8 cellular contexts compared by ENCODE assay signal in genomic region chr5:66596791-66597757, GRCh38. TPM values are rescaled to one million over a fixed set of nuclear protein-coding genes. Genes with fewer than 3 reads are reported as not detected.
DNase-seq lines count a peak whose midpoint lies in the region; ATAC-seq, FAIRE-seq and TF ChIP-seq lines count a peak whose summit lies in the region.

No MANE protein-coding gene starts in this region.

- no peak for FAIRE-seq in pancreas (lab: Jason Lieb, UNC)

- H3K27ac ChIP-seq in heart right ventricle, result peak overlapping the region; percentile 44 to 83 (median 80)
- H3K27ac ChIP-seq in pancreas, result peak overlapping the region; percentile 28 to 68 (median 38)

- no peaks in the 10 kb centered on the region for H3K36me3 Mint-ChIP-seq in activated T-helper 17 cell treated with anti-CD3 and anti-CD28 coated beads, Interleukin-2, amount 50 U/mL, for 72 hours (ENCODE audit: low read depth)

- 0 to 1% methylated on average over 76 of the region's 76 CpGs for WGBS in heart right ventricle, 2 donors
- WGBS in pancreas, 2 donors, result 0 to 1% methylated on average over 71 to 76 of the region's 76 CpGs

- peak overlapping the region; percentile 60 for H3K4me3 Mint-ChIP-seq in activated T-helper 17 cell treated with anti-CD3 and anti-CD28 coated beads, Interleukin-2, amount 50 U/mL, for 72 hours

- H3K27me3 ChIP-seq in heart right ventricle, result peaks cover 0 to 78% (median 0%) of the 10 kb centered on the region in 7 donors
- H3K27me3 ChIP-seq in pancreas, result no peaks in the 10 kb centered on the region

- TF ChIP-seq CTCF in heart right ventricle (IDR thresholded peaks at IDR 0.05) (peak in 4 of 9 donors; percentile 5 to 40 (median 26)), pancreas (IDR thresholded peaks at IDR 0.05) (no peak)

- no peaks in the 10 kb centered on the region for H3K9me3 Mint-ChIP-seq in activated T-helper 17 cell treated with anti-CD3 and anti-CD28 coated beads, Interleukin-2, amount 50 U/mL, for 72 hours

- intact Hi-C loops in heart right ventricle (cut with DNase I) (loop anchor here in 6 of 10 donors (2.0 to 10.0 kb wide), 7 partner anchors 40 to 292 kb away; no protein-coding TSS in a partner anchor), pancreas (cut with DNase I) (no loop called here)

- H3K27me3 Mint-ChIP-seq in activated T-helper 17 cell treated with anti-CD3 and anti-CD28 coated beads, Interleukin-2, amount 50 U/mL, for 72 hours, result peaks cover 55% of the 10 kb centered on the region

- ATAC-seq in GM21786 (IDR thresholded peaks at IDR 0.05; ENCODE audit: unreplicated experiment) (peak; percentile 4), heart right ventricle (peak; percentile 26 to 75 (median 60)), pancreas (peak; percentile 62 to 68 (median 65))
- peak; percentile 28 for ATAC-seq in activated T-helper 17 cell treated with anti-CD3 and anti-CD28 coated beads, Interleukin-2, amount 50 U/mL, for 72 hours (replicated peaks)

- H3K4me1 Mint-ChIP-seq in activated T-helper 17 cell treated with anti-CD3 and anti-CD28 coated beads, Interleukin-2, amount 50 U/mL, for 72 hours, result no peaks in the 10 kb centered on the region

- H3K4me3 ChIP-seq in heart right ventricle, result peak overlapping the region; percentile 63 to 90 (median 75)
- peak overlapping the region; percentile 61 to 91 (median 76) for H3K4me3 ChIP-seq in pancreas

- H3K4me1 ChIP-seq in heart right ventricle, result peaks cover 0 to 60% (median 20%) of the 10 kb centered on the region in 9 donors
- H3K4me1 ChIP-seq in pancreas, result peaks cover 0 to 3% (median 0%) of the 10 kb centered on the region in 3 donors

- DNase-seq in EL (peak; percentile 21), NCI-H1417 (lab: John Stamatoyannopoulos, UW) (peak; percentile 43 to 82 (median 76)), heart right ventricle (peak; percentile 51 to 67), pancreas (peak; percentile 42 to 81 (median 51)), cerebellar nuclear complex (lab: John Stamatoyannopoulos, UW) (no peak), mesenteric fat pad (ENCODE audit: low spot score) (no peak)

- no peaks in the 10 kb centered on the region for H3K9me3 ChIP-seq in heart right ventricle
- no peaks in the 10 kb centered on the region for H3K9me3 ChIP-seq in pancreas

- H3K36me3 ChIP-seq in heart right ventricle, result no peaks in the 10 kb centered on the region
- H3K36me3 ChIP-seq in pancreas, result no peaks in the 10 kb centered on the region

- H3K27ac Mint-ChIP-seq in activated T-helper 17 cell treated with anti-CD3 and anti-CD28 coated beads, Interleukin-2, amount 50 U/mL, for 72 hours, result no peak overlapping the region

RNA-seq across cellular contexts. Expression of gene MAST4, which starts 0.9 kb away (rescaled TPM):
- 100 to 1,000 TPM in 1 of 2 donors, 10 to 100 TPM in 1; 42.1 to 103 TPM for total RNA-seq in activated T-helper 17 cell treated with anti-CD3 and anti-CD28 coated beads, Interleukin-2, amount 50 U/mL, for 72 hours
- total RNA-seq in heart right ventricle, result 10 to 100 TPM; 58.7 to 93.3 (median 78.4) TPM
- polyA plus RNA-seq in heart right ventricle, result 10 to 100 TPM; 29.6 to 47.9 TPM
- total RNA-seq in pancreas, result 10 to 100 TPM in 4 of 6 donors, 1 to 10 TPM in 2; 8.5 to 29.7 (median 10.9) TPM
- polyA plus RNA-seq in pancreas, result 1 to 10 TPM; 5.9 to 7.6 TPM
- total RNA-seq in mesenteric fat pad, result 45.2 TPM

Comparison
In these comparisons a context has a peak if more than half of its experiments do, and no peak if none do; other contexts are left out.
1. DNase-seq: peak in EL (single experiment), NCI-H1417 (3 of 3), heart right ventricle (2 of 2) and pancreas (6 of 6); none in cerebellar nuclear complex (0 of 2) and mesenteric fat pad (single experiment).
2. ATAC-seq: peak in every context shown above with its lines; median percentile 65 in pancreas; 60 in heart right ventricle; 28 in activated T-helper 17 cell treated with anti-CD3 and anti-CD28 coated beads, Interleukin-2, amount 50 U/mL, for 72 hours; 4 in GM21786.
3. intact Hi-C loops: an anchor here in heart right ventricle (2.0 to 10.0 kb wide); none called in pancreas.